20 cellular contexts compared by ENCODE assay signal in the genomic region with DNA sequence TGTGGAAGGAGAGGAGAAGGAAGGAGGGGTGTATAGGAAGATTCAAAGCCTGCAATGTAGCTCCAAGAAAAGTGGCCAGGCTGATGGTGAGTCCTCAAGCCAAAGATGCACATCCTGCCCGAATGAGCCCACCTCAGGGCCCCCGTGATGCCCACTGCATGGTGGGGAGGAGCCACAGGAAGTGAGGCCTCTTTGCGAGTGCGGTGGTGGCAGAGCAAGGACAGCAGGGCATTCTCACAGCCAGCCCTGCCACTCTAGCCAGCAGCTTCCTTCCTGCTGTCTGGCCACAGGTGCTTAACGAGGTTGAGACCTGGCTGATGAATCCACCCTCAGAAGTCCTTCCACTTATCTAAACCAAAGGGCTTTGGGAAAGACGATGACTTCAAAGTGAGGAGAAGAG.
"Had no signal": no experiment of that assay in that cellular context is flagged by ENCODE, and none has a peak within 500 bp of the region (broad histone marks: within the 10 kb centered on the region; RNA-seq: fewer than 3 reads in every experiment).

No MANE protein-coding gene starts in this region.

- DNase-seq: activated CD4-positive, alpha-beta T cell treated with anti-CD3 and anti-CD28 coated beads for 36 hours; activated CD8-positive, alpha-beta memory T cell treated with anti-CD3 and anti-CD28 coated beads for 24 hours; activated gamma-delta T cell treated with Interleukin-2 at 50 U/mL for 16 hours; brain microvascular endothelial cell; heart left ventricle; mucosa of descending colon; naive B cell; stimulated activated CD4-positive, alpha-beta T cell treated with anti-CD3 and anti-CD28 coated beads, Interleukin-2, amount 100 ng/mL, for 24 hours; stomach; testis; upper lobe of left lung had no signal

- H3K27me3 Mint-ChIP-seq: activated CD4-positive, alpha-beta T cell treated with anti-CD3 and anti-CD28 coated beads for 36 hours; memory B cell; naive B cell had no signal

- H2AFZ ChIP-seq: neural progenitor cell had no signal

- H3K4me3 ChIP-seq: coronary artery, gastroesophageal sphincter, heart left ventricle, mucosa of descending colon, neural progenitor cell, prostate gland, right atrium auricular region, stomach, testis, upper lobe of left lung had no signal

- H3K9me3 ChIP-seq: mucosa of descending colon, prostate gland, testis had no signal

- H3K4me1 Mint-ChIP-seq: neural progenitor cell had no signal

- H3K36me3 ChIP-seq: brain microvascular endothelial cell, gastroesophageal sphincter, heart left ventricle, neural progenitor cell, prostate gland, right atrium auricular region, stomach, upper lobe of left lung had no signal

- H3K4me1 ChIP-seq: gastroesophageal sphincter, neural progenitor cell, prostate gland, right atrium auricular region, stomach, testis had no signal

- H3K27me3 ChIP-seq: brain microvascular endothelial cell, gastroesophageal sphincter, heart left ventricle, neural progenitor cell, right atrium auricular region, stomach, testis, upper lobe of left lung had no signal

- H3K9ac ChIP-seq: neural progenitor cell had no signal

- H3K4me2 ChIP-seq: neural progenitor cell had no signal

- H3K27ac ChIP-seq: brain microvascular endothelial cell, coronary artery, gastroesophageal sphincter, heart left ventricle, neural progenitor cell, prostate gland, right atrium auricular region, stomach, testis, upper lobe of left lung had no signal

- H3K27ac Mint-ChIP-seq: activated CD4-positive, alpha-beta T cell treated with anti-CD3 and anti-CD28 coated beads for 36 hours; memory B cell; neural progenitor cell; WTC11 had no signal

- ATAC-seq: activated CD4-positive, alpha-beta T cell treated with anti-CD3 and anti-CD28 coated beads for 36 hours; esophagus mucosa; gastroesophageal sphincter; heart left ventricle; mucosa of descending colon; WTC11 had no signal

- H3K4me3 Mint-ChIP-seq: activated CD4-positive, alpha-beta T cell treated with anti-CD3 and anti-CD28 coated beads for 36 hours; neural progenitor cell; T-helper 1 cell treated with Interleukin-12 subunit alpha and Interleukin-12 subunit beta and Interleukin-4 antibody, amounts not matched to agents 30 μg/mL and 1 μg/mL, for 36 hours; WTC11 had no signal

- H3K36me3 Mint-ChIP-seq: memory B cell, naive B cell had no signal
